Comparison of ENCODE assay signal across 25 cellular contexts in the genomic region with DNA sequence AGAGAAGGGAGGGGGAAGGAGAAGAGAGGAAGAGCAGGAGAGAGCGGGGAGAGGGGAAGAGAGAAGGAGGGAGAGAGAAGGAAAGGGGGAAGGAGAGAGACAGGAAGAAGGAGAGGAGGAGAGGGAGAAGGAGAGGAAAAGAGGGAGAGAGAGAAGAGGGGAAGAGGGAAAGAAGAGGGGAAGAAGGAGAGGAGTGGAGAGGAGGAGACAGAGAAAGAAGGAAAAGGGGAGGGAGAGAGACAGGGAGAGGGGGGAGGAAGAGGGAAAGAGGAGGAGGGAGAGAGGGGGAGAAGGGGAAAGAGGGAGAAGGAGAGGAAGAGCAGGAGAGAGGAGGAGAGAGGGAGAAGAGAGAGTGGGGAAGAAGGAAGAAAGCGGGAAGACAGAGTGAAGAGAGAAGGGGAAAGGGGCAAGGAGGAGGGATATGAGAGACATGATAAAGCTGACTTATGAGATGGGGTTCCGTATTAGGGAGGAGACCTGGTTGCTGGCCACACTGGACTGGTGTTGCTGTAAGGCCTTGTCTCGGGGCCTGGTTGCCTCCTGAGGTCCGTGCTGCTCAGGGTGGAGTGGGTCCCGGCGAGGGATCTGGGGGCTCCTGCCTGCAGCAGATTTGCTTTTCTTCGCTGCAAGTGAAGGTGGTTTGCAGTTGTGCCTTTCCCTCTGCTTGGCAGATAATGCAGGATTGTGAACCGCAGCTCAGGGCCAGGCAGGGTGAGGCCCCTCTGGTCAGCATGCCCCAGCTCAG.
"Had no signal": no experiment of that assay in that cellular context is flagged by ENCODE, and none has a peak within 500 bp of the region (broad histone marks: within the 10 kb centered on the region; RNA-seq: fewer than 3 reads in every experiment).

No MANE protein-coding gene starts in this region.

- H3K27ac ChIP-seq: adrenal gland, ascending aorta, cardiac muscle cell, colonic mucosa, left lung, lower lobe of right lung, neutrophil, skin epidermis, stomach, thyroid gland, upper lobe of right lung had no signal

- H3K9me3 ChIP-seq: adrenal gland, ascending aorta, colonic mucosa, left lung, lower lobe of right lung, neutrophil, thyroid gland, upper lobe of right lung had no signal

- ATAC-seq: activated CD8-positive, alpha-beta T cell treated with anti-CD3 and anti-CD28 coated beads, Interleukin-2, amount 10 ng/mL, durations not matched to agents 7 days and 5 days had no signal

- FAIRE-seq: frontal cortex had no signal

- DNase-seq: activated B cell treated with CpG ODN at 0.5 μM for 24 hours; activated CD4-positive, alpha-beta T cell treated with anti-CD3 and anti-CD28 coated beads, Interleukin-2, amount 50 U/mL, for 1 hour; activated naive CD4-positive, alpha-beta T cell; activated naive CD8-positive, alpha-beta T cell treated with anti-CD3 and anti-CD28 coated beads for 36 hours; activated T-cell treated with anti-CD3 and anti-CD28 coated beads for 4 hours; activated T-cell treated with anti-CD3 and anti-CD28 coated beads, Interleukin-2, amount 50 U/mL, for 72 hours; cerebellar nuclear complex; colonic mucosa; effector memory CD4-positive, alpha-beta T cell; left lung; lower lobe of right lung; natural killer cell; stimulated activated CD4-positive, alpha-beta T cell treated with anti-CD3 and anti-CD28 coated beads, Interleukin-12 subunit alpha, Interleukin-12 subunit beta, amount 100 ng/mL, for 4 hours; stimulated activated CD4-positive, alpha-beta T cell treated with anti-CD3 and anti-CD28 coated beads, Interleukin-4, amount 100 ng/mL, for 1 hour; stomach; upper lobe of right lung had no signal

- H3K27me3 ChIP-seq: ascending aorta, colonic mucosa, thyroid gland, upper lobe of right lung had no signal

- H3K4me3 ChIP-seq: adrenal gland, ascending aorta, cardiac muscle cell, colonic mucosa, dorsolateral prefrontal cortex, left lung, lower lobe of right lung, skin epidermis, stomach, thyroid gland, upper lobe of right lung had no signal

- H3K36me3 ChIP-seq: adrenal gland, ascending aorta, cardiac muscle cell, colonic mucosa, left lung, lower lobe of right lung, neutrophil, stomach, thyroid gland, upper lobe of right lung had no signal

- H3K4me1 ChIP-seq: adrenal gland, ascending aorta, colonic mucosa, left lung, lower lobe of right lung, thyroid gland, upper lobe of right lung had no signal
